8 cellular contexts compared by ENCODE assay signal in the genomic region with DNA sequence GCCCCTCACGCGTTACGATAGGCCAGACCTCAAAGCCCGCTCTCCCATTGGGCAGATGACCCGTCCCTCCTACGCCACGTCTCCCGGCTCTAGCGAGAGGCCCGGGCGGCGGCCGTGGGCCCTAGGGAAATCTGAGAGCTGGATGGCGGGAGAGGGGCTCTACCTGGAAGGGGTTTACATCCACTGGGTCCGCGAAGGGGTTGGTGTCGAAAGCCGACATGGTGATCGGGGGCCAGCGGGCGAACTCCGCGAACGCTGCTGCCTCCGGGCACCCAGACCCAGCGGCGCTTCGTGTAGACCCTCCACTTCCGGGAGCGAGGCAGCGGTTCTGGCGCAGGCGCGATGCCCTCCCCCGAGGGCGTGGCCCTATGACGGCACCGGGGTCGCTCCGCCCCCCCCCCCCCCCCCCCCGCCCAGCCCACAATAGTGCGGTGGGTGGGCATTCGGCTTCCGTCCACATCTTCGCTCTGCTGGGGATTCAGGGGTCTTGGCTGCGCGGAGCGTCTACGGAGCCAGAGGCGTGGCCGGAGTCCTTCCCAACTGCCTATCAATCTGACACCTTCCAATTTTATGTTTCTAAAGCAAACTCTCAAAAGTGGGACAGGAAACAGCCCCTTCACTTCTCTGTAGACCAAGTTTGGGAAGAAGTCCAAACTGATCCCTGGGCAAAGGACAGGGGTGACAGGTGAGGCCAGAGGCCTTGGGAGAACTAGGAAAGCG. TPM values are rescaled to one million over a fixed set of nuclear protein-coding genes. Genes with fewer than 3 reads are reported as not detected.
DNase-seq lines count a peak whose midpoint lies in the region; ATAC-seq and TF ChIP-seq lines count a peak whose summit lies in the region.

A gene with protein sequence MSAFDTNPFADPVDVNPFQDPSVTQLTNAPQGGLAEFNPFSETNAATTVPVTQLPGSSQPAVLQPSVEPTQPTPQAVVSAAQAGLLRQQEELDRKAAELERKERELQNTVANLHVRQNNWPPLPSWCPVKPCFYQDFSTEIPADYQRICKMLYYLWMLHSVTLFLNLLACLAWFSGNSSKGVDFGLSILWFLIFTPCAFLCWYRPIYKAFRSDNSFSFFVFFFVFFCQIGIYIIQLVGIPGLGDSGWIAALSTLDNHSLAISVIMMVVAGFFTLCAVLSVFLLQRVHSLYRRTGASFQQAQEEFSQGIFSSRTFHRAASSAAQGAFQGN (minus strand): TSS at position 330 of the 720 bp plus-strand sequence. CDS start 110 bp downstream, at position 220.

- no peaks in the 10 kb centered on the region for H3K27me3 Mint-ChIP-seq in T-helper 1 cell treated with Interleukin-12 subunit alpha and Interleukin-12 subunit beta and Interleukin-4 antibody, amounts not matched to agents 30 μg/mL and 1 μg/mL, for 36 hours (ENCODE audit: low read depth)
- peaks cover 2% of the 10 kb centered on the region for H3K27me3 Mint-ChIP-seq in progenitor cell of endocrine pancreas

- no peaks in the 10 kb centered on the region for H3K9me3 Mint-ChIP-seq in T-helper 1 cell treated with Interleukin-12 subunit alpha and Interleukin-12 subunit beta and Interleukin-4 antibody, amounts not matched to agents 30 μg/mL and 1 μg/mL, for 36 hours
- no peaks in the 10 kb centered on the region for H3K9me3 Mint-ChIP-seq in progenitor cell of endocrine pancreas (ENCODE audit: low read depth)

- peak within 1 kb of the TSS; percentile 70 for H3K4me3 ChIP-seq in upper lobe of right lung

- no peaks in the 10 kb centered on the region for H3K36me3 ChIP-seq in upper lobe of right lung

- DNase-seq in NCI-H1694 treated with DMSO at 0.1 percent for 48 hours (lab: John Stamatoyannopoulos, UW) (peak; percentile 86), amniotic stem cell (lab: John Stamatoyannopoulos, UW) (peak; percentile 85), left cardiac atrium (peak; percentile 97), progenitor cell of endocrine pancreas (ENCODE audit: low spot score, unreplicated experiment) (peak; percentile 77), upper lobe of right lung (peak; percentile 97)

- TF ChIP-seq CTCF in progenitor cell of endocrine pancreas (IDR thresholded peaks at IDR 0.05; ENCODE audit: unreplicated experiment) (no peak), upper lobe of right lung (IDR thresholded peaks at IDR 0.05) (no peak)

- no peaks in the 10 kb centered on the region for H3K9me3 ChIP-seq in upper lobe of right lung

- H3K27ac ChIP-seq in upper lobe of right lung: peak within 1 kb of the TSS; percentile 97

- H3K4me1 Mint-ChIP-seq in T-helper 1 cell treated with Interleukin-12 subunit alpha and Interleukin-12 subunit beta and Interleukin-4 antibody, amounts not matched to agents 30 μg/mL and 1 μg/mL, for 36 hours (ENCODE audit: low read depth): peaks cover 32% of the 10 kb centered on the region
- H3K4me1 Mint-ChIP-seq in progenitor cell of endocrine pancreas (ENCODE audit: low read depth): peaks cover 17% of the 10 kb centered on the region

- peak within 1 kb of the TSS; percentile 99 for H3K4me3 Mint-ChIP-seq in T-helper 1 cell treated with Interleukin-12 subunit alpha and Interleukin-12 subunit beta and Interleukin-4 antibody, amounts not matched to agents 30 μg/mL and 1 μg/mL, for 36 hours
- peak within 1 kb of the TSS; percentile 92 for H3K4me3 Mint-ChIP-seq in progenitor cell of endocrine pancreas (ENCODE audit: low read depth)

- H3K27ac Mint-ChIP-seq in T-helper 1 cell treated with Interleukin-12 subunit alpha and Interleukin-12 subunit beta and Interleukin-4 antibody, amounts not matched to agents 30 μg/mL and 1 μg/mL, for 36 hours: peak within 1 kb of the TSS; percentile 94
- peak within 1 kb of the TSS; percentile 97 for H3K27ac Mint-ChIP-seq in progenitor cell of endocrine pancreas

- no peaks in the 10 kb centered on the region for H3K27me3 ChIP-seq in upper lobe of right lung

- ATAC-seq in GM18499 (IDR thresholded peaks at IDR 0.05; ENCODE audit: insufficient read depth, unreplicated experiment) (peak; percentile 40), HG02938 (IDR thresholded peaks at IDR 0.05; ENCODE audit: unreplicated experiment) (peak; percentile 84), left cardiac atrium (peak; percentile 93 to 96), upper lobe of right lung (peak; percentile 95)

- H3K36me3 Mint-ChIP-seq in T-helper 1 cell treated with Interleukin-12 subunit alpha and Interleukin-12 subunit beta and Interleukin-4 antibody, amounts not matched to agents 30 μg/mL and 1 μg/mL, for 36 hours (ENCODE audit: low read depth): peaks cover 17% of the 10 kb centered on the region
- peaks cover 6% of the 10 kb centered on the region for H3K36me3 Mint-ChIP-seq in progenitor cell of endocrine pancreas (ENCODE audit: insufficient read depth)

- intact Hi-C loops in left cardiac atrium (cut with DNase I) (no loop called here), upper lobe of right lung (cut with DNase I) (no loop called here)

- peaks cover 42% of the 10 kb centered on the region for H3K4me1 ChIP-seq in upper lobe of right lung

RNA-seq across cellular contexts. Expression of the gene that starts here (rescaled TPM):
- total RNA-seq in left cardiac atrium (10 to 100 TPM; 63.4 to 65.2 TPM), progenitor cell of endocrine pancreas (60.0 and 63.0 TPM in 2 replicates), upper lobe of right lung (115 TPM)

Comparison
In these comparisons a context has a peak if more than half of its experiments do, and no peak if none do; other contexts are left out.
1. Peak in every context shown above with its lines: DNase-seq, ATAC-seq, H3K4me3 ChIP-seq and H3K27ac ChIP-seq.
2. ATAC-seq: peak in every context shown above with its lines; median percentile 95 in upper lobe of right lung; 94 in left cardiac atrium; 84 in HG02938; 40 in GM18499.